Comparison of ENCODE assay signal across 6 cellular contexts in genomic region chr16:23508589-23509440, GRCh38. TPM values are rescaled to one million over a fixed set of nuclear protein-coding genes. Genes with fewer than 3 reads are reported as not detected.
DNase-seq lines count a peak whose midpoint lies in the region; ATAC-seq and TF ChIP-seq lines count a peak whose summit lies in the region.

No MANE protein-coding gene starts in this region.

- H3K36me3 ChIP-seq in HCT116 (ENCODE audit: control insufficient read depth in 1 of 2, insufficient read depth in 2 of 2, low read length in 2 of 2) = no peaks in the 10 kb centered on the region

- CTCF ChIA-PET in HCT116 (lab: Charles Lee) = no interaction called here
- CTCF ChIA-PET in activated CD8-positive, alpha-beta T cell treated with anti-CD3 and anti-CD28 coated beads for 36 hours (lab: Charles Lee) = interaction anchor here (1.0 to 1.2 kb wide), 3 partner anchors 18 to 88 kb away, joined by 3 read pairs; partner anchors contain the start of gene NDUFAB1

- H3K36me3 Mint-ChIP-seq in activated CD8-positive, alpha-beta T cell treated with anti-CD3 and anti-CD28 coated beads for 36 hours (ENCODE audit: low read depth) = peaks cover 25% of the 10 kb centered on the region

- H3K4me1 Mint-ChIP-seq in activated CD8-positive, alpha-beta T cell treated with anti-CD3 and anti-CD28 coated beads for 36 hours (ENCODE audit: low read depth) = peaks cover 46% of the 10 kb centered on the region

- peaks cover 27% of the 10 kb centered on the region; the same call in 1 of the 2 replicates for H4K20me1 ChIP-seq in HCT116 (ENCODE audit: insufficient read depth)

- peaks cover 21 to 52% of the 10 kb centered on the region in 2 experiments for H3K4me1 ChIP-seq in HCT116 (ENCODE audit: control insufficient read depth in 1 of 2, insufficient read depth in 2 of 2, low read length in 2 of 2)

- H3K9me3 ChIP-seq in HCT116 (ENCODE audit: control insufficient read depth in 1 of 2, insufficient read depth in 1 of 2, low read depth in 1 of 2, low read length in 2 of 2) = no peaks in the 10 kb centered on the region

- no TSS peak for BruUV-seq in HCT116 (replicated peaks; lab: Mats Ljungman, UMichigan)

- no peaks in the 10 kb centered on the region for H3K9me3 Mint-ChIP-seq in activated CD8-positive, alpha-beta T cell treated with anti-CD3 and anti-CD28 coated beads for 36 hours

- RAD21 ChIA-PET in HCT116 (lab: Charles Lee; ENCODE audit: low non-redundant PET in 1 of 2, low total read pairs in 2 of 2, uncharacterized antibody in 2 of 2, unreplicated experiment in 2 of 2) = no interaction called here

- TF ChIP-seq POLR2A in HCT116 (IDR thresholded peaks at IDR 0.05; ENCODE audit: borderline replicate concordance, extremely low read depth, insufficient read depth, insufficient read length) (no peak), lower leg skin (IDR thresholded peaks at IDR 0.05) (no peak)

- POLR2A ChIA-PET in HCT116 (lab: Charles Lee) = no interaction called here
- POLR2A ChIA-PET in activated CD8-positive, alpha-beta T cell treated with anti-CD3 and anti-CD28 coated beads for 36 hours (lab: Charles Lee) = interaction anchor here (0.9 to 2.8 kb wide), 6 partner anchors 9 to 49 kb away, joined by 3 to 11 read pairs (median 5); partner anchors contain the start of genes EARS2 and UBFD1

- peak overlapping the region; percentile 64 to 78 for H3K4me3 ChIP-seq in HCT116 (replicated peaks in 1 of 2; ENCODE audit: low read depth in 1 of 2, low read length in 2 of 2)
- peak overlapping the region; percentile 63 for H3K4me3 ChIP-seq in lower leg skin (ENCODE audit: low read depth, poor library complexity, severe bottlenecking)

- peak overlapping the region; percentile 86 for H3K27ac Mint-ChIP-seq in activated CD8-positive, alpha-beta T cell treated with anti-CD3 and anti-CD28 coated beads for 36 hours

- H3K9ac ChIP-seq in HCT116 (ENCODE audit: low read length) = peak overlapping the region; percentile 80

- H3K4me2 ChIP-seq in HCT116 (ENCODE audit: low read length) = peak overlapping the region; percentile 78

- no peak for ATAC-seq in HCT116
- ATAC-seq in activated CD8-positive, alpha-beta T cell treated with anti-CD3 and anti-CD28 coated beads for 36 hours = no peak
- no peak for ATAC-seq in GM21576 (IDR thresholded peaks at IDR 0.05; ENCODE audit: unreplicated experiment)
- no peak for ATAC-seq in HG02852 (IDR thresholded peaks at IDR 0.05; ENCODE audit: unreplicated experiment)

- H3K27ac ChIP-seq in HCT116 (ENCODE audit: low read depth, low read length) = no peak overlapping the region

- DNase-seq in HCT116 (ENCODE audit: low read depth, low spot score) (no peak), lower leg skin (ENCODE audit: low spot score in 2 of 2) (no peak), NCI-H146 (lab: John Stamatoyannopoulos, UW) (no peak)
- no peak for DNase-seq in activated CD8-positive, alpha-beta T cell treated with anti-CD3 and anti-CD28 coated beads for 36 hours

- intact Hi-C loops in HCT116 (cut with micrococcal nuclease) (no loop called here), lower leg skin (cut with DNase I; ENCODE audit: low total_unique reads) (no loop called here)
- intact Hi-C loops in activated CD8-positive, alpha-beta T cell treated with anti-CD3 and anti-CD28 coated beads for 36 hours (cut with micrococcal nuclease) = no loop called here

- peak overlapping the region; percentile 92 for H3K4me3 Mint-ChIP-seq in activated CD8-positive, alpha-beta T cell treated with anti-CD3 and anti-CD28 coated beads for 36 hours

- no peaks in the 10 kb centered on the region for H3K9me2 ChIP-seq in HCT116 (ENCODE audit: insufficient read depth)

- H3K79me2 ChIP-seq in HCT116 (ENCODE audit: insufficient read depth, low read length) = peaks cover 60% of the 10 kb centered on the region

- no peaks in the 10 kb centered on the region for H3K27me3 Mint-ChIP-seq in activated CD8-positive, alpha-beta T cell treated with anti-CD3 and anti-CD28 coated beads for 36 hours

- TF ChIP-seq RAD21 in HCT116 (IDR thresholded peaks at IDR 0.05; ENCODE audit: low read depth) = no peak

- H2AFZ ChIP-seq in HCT116 (ENCODE audit: low read depth, low read length, poor library complexity, severe bottlenecking) = no peak overlapping the region

- 7 to 13% methylated on average over 28 of the region's 28 CpGs for WGBS in lower leg skin, 2 donors

- no peaks in the 10 kb centered on the region for H3K27me3 ChIP-seq in HCT116 (ENCODE audit: insufficient read depth, low read length)

- TF ChIP-seq CTCF in HCT116 (IDR thresholded peaks at IDR 0.05 in 2 of 3, conservative IDR thresholded peaks at IDR 0.05 in 1 of 3; ENCODE audit: borderline replicate concordance in 1 of 3, insufficient read depth in 1 of 3, low read depth in 2 of 3, low read length in 2 of 3) (no peak), lower leg skin (IDR thresholded peaks at IDR 0.05) (no peak)
- TF ChIP-seq CTCF in activated CD8-positive, alpha-beta T cell treated with anti-CD3 and anti-CD28 coated beads for 36 hours (IDR thresholded peaks at IDR 0.05) = no peak

TF ChIP-seq in HCT116, 20 proteins besides CTCF, POLR2A, EP300 and RAD21:
- TF ChIP-seq ATF3 (IDR thresholded peaks at IDR 0.05) (no peak), EZH2phosphoT487 (IDR thresholded peaks at IDR 0.05; ENCODE audit: borderline replicate concordance) (no peak), CEBPB (IDR thresholded peaks at IDR 0.05; ENCODE audit: low read depth) (no peak), EZH2 (IDR thresholded peaks at IDR 0.05) (no peak), REST (IDR thresholded peaks at IDR 0.05; ENCODE audit: low read depth) (no peak), ELF1 (IDR thresholded peaks at IDR 0.05; ENCODE audit: borderline replicate concordance, low read depth) (no peak)

RNA-seq across cellular contexts. Expression of gene GGA2, which starts 1.5 kb away (rescaled TPM):
- total RNA-seq in HCT116 (2021; ENCODE audit: unreplicated experiment) = 68.3 TPM
- 25.3 and 32.9 TPM in 2 replicates for polyA plus RNA-seq in HCT116 (2012)
- 10 to 100 TPM; 91.0 to 96.9 TPM for total RNA-seq in activated CD8-positive, alpha-beta T cell treated with anti-CD3 and anti-CD28 coated beads for 36 hours
- 10 to 100 TPM; 40.7 to 80.4 (median 61.4) TPM for total RNA-seq in lower leg skin

RNA-seq across cellular contexts. Expression of gene EARS2, which starts 48.3 kb away (rescaled TPM):
- total RNA-seq in HCT116 (2021; ENCODE audit: unreplicated experiment) (35.6 TPM), lower leg skin (10 to 100 TPM; 16.8 to 27.1 (median 20.7) TPM)
- polyA plus RNA-seq in HCT116 (2012) = 28.7 and 29.2 TPM in 2 replicates
- total RNA-seq in activated CD8-positive, alpha-beta T cell treated with anti-CD3 and anti-CD28 coated beads for 36 hours = 10 to 100 TPM; 25.7 to 29.1 TPM

RNA-seq across cellular contexts. Expression of gene UBFD1, which starts 48.7 kb away (rescaled TPM):
- 89.6 TPM for total RNA-seq in HCT116 (2021; ENCODE audit: unreplicated experiment)
- 25.8 and 33.7 TPM in 2 replicates for polyA plus RNA-seq in HCT116 (2012)
- total RNA-seq in activated CD8-positive, alpha-beta T cell treated with anti-CD3 and anti-CD28 coated beads for 36 hours = 10 to 100 TPM; 51.8 to 54.1 TPM
- total RNA-seq in lower leg skin = 10 to 100 TPM; 32.5 to 61.3 (median 42.7) TPM

RNA-seq across cellular contexts. Expression of gene COG7, which starts 55.8 kb away (rescaled TPM):
- total RNA-seq in HCT116 (2021; ENCODE audit: unreplicated experiment) (22.1 TPM), lower leg skin (10 to 100 TPM; 17.5 to 22.6 (median 18.0) TPM)
- 21.3 and 23.7 TPM in 2 replicates for polyA plus RNA-seq in HCT116 (2012)
- 10 to 100 TPM; 16.4 to 16.7 TPM for total RNA-seq in activated CD8-positive, alpha-beta T cell treated with anti-CD3 and anti-CD28 coated beads for 36 hours
